In genomic region chr12:12403264-12404248, GRCh38 we compare ENCODE assay signal across 14 cellular contexts. TPM values are rescaled to one million over a fixed set of nuclear protein-coding genes. Genes with fewer than 3 reads are reported as not detected.
A peak's percentile ranks its signal among the peaks of the same experiment; 100 is the strongest.
DNase-seq lines count a peak whose midpoint lies in the region; ATAC-seq and TF ChIP-seq lines count a peak whose summit lies in the region.
"Had no signal": no experiment of that assay in that cellular context is flagged by ENCODE, and none has a peak within 500 bp of the region (broad histone marks: within the 10 kb centered on the region; RNA-seq: fewer than 3 reads in every experiment).

No MANE protein-coding gene starts in this region.

- no peak for TF ChIP-seq CTCF in spleen (IDR thresholded peaks at IDR 0.05 in 8 of 11, conservative IDR thresholded peaks at IDR 0.05 in 3 of 11)

- CTCF ChIA-PET in CD8-positive, alpha-beta memory T cell (lab: Charles Lee): interaction anchor here (1.1 to 2.1 kb wide), 3 partner anchors 41 to 333 kb away, joined by 3 to 5 read pairs (median 4); no protein-coding TSS in a partner anchor

- POLR2A ChIA-PET in CD8-positive, alpha-beta memory T cell (lab: Charles Lee): no interaction called here

- H3K27me3 Mint-ChIP-seq in CD8-positive, alpha-beta memory T cell: no peaks in the 10 kb centered on the region
- no peaks in the 10 kb centered on the region for H3K27me3 Mint-ChIP-seq in dendritic cell treated with granulocyte-macrophage colony-stimulating factor and Interleukin-4, amounts not matched to agents 40 ng/mL and 50 ng/mL, for 4 days
- H3K27me3 Mint-ChIP-seq in natural killer cell treated with Interleukin-12 subunit alpha and Interleukin-12 subunit beta and Interleukin-15 and Interleukin-18, amount 100 ng/mL, for 72 hours: no peaks in the 10 kb centered on the region
- H3K27me3 Mint-ChIP-seq: stimulated activated memory B cell treated with anti-CD40 and anti-IgM and Interleukin-4, amounts not matched to agents 10 μg/mL and 1 μg/mL and 100 μg/mL, for 72 hours had no signal

- intact Hi-C loops in dendritic cell treated with granulocyte-macrophage colony-stimulating factor and Interleukin-4, amounts not matched to agents 40 ng/mL and 50 ng/mL, for 4 days (cut with micrococcal nuclease): no loop called here
- intact Hi-C loops in spleen (cut with DNase I; ENCODE audit: low total_unique reads): no loop called here

- H3K4me1 Mint-ChIP-seq in CD8-positive, alpha-beta memory T cell: peaks cover 32 to 73% (median 63%) of the 10 kb centered on the region in 3 donors
- H3K4me1 Mint-ChIP-seq in dendritic cell treated with granulocyte-macrophage colony-stimulating factor and Interleukin-4, amounts not matched to agents 40 ng/mL and 50 ng/mL, for 4 days (ENCODE audit: low read depth): peaks cover 21% of the 10 kb centered on the region
- peaks cover 18 to 31% of the 10 kb centered on the region in 2 donors for H3K4me1 Mint-ChIP-seq in natural killer cell treated with Interleukin-12 subunit alpha and Interleukin-12 subunit beta and Interleukin-15 and Interleukin-18, amount 100 ng/mL, for 72 hours (ENCODE audit: low read depth in 2 of 2)

- no peak overlapping the region for H4K5ac ChIP-seq in mesendoderm (ENCODE audit: low read length)

- no peak overlapping the region for H3K4me2 ChIP-seq in mesendoderm (ENCODE audit: low read length)

- no peaks in the 10 kb centered on the region for H3K79me1 ChIP-seq in mesendoderm (ENCODE audit: low read length)

- H3K36me3 Mint-ChIP-seq in CD8-positive, alpha-beta memory T cell: peaks cover 7 to 14% (median 12%) of the 10 kb centered on the region in 3 donors
- no peaks in the 10 kb centered on the region for H3K36me3 Mint-ChIP-seq in dendritic cell treated with granulocyte-macrophage colony-stimulating factor and Interleukin-4, amounts not matched to agents 40 ng/mL and 50 ng/mL, for 4 days (ENCODE audit: low read depth)
- peaks cover 5% of the 10 kb centered on the region for H3K36me3 Mint-ChIP-seq in natural killer cell treated with Interleukin-12 subunit alpha and Interleukin-12 subunit beta and Interleukin-15 and Interleukin-18, amount 100 ng/mL, for 72 hours

- H2AK5ac ChIP-seq in mesendoderm (ENCODE audit: low read length): no peak overlapping the region

- no peak overlapping the region for H3K4me3 ChIP-seq in CD8-positive, alpha-beta memory T cell (ENCODE audit: low read length)
- H3K4me3 ChIP-seq in spleen: no peak overlapping the region
- H3K4me3 ChIP-seq in mesendoderm (ENCODE audit: low read length): no peak overlapping the region
- H3K4me3 ChIP-seq: lung had no signal

- DNase-seq in CD8-positive, alpha-beta memory T cell: peak in 1 of 5 donors; percentile 27
- DNase-seq in NCI-H146 (lab: John Stamatoyannopoulos, UW): peak; percentile 68
- DNase-seq in natural killer cell treated with Interleukin-12 subunit alpha and Interleukin-12 subunit beta and Interleukin-15 and Interleukin-18, amount 100 ng/mL, for 72 hours (ENCODE audit: low spot score): no peak
- no peak for DNase-seq in spleen
- DNase-seq in stimulated activated naive CD4-positive, alpha-beta T cell treated with Interleukin-2 at 50 U/mL for 16 hours (lab: John Stamatoyannopoulos, UW): no peak
- no peak for DNase-seq in mesendoderm
- DNase-seq: aorta, NCI-H1048 had no signal

- H3K23ac ChIP-seq in mesendoderm (ENCODE audit: low read length): no peak overlapping the region

- no peaks in the 10 kb centered on the region for H3K9me3 Mint-ChIP-seq in CD8-positive, alpha-beta memory T cell
- H3K9me3 Mint-ChIP-seq in dendritic cell treated with granulocyte-macrophage colony-stimulating factor and Interleukin-4, amounts not matched to agents 40 ng/mL and 50 ng/mL, for 4 days: no peaks in the 10 kb centered on the region
- H3K9me3 Mint-ChIP-seq in natural killer cell treated with Interleukin-12 subunit alpha and Interleukin-12 subunit beta and Interleukin-15 and Interleukin-18, amount 100 ng/mL, for 72 hours: no peaks in the 10 kb centered on the region

- no peaks in the 10 kb centered on the region for H3K79me2 ChIP-seq in mesendoderm (ENCODE audit: control insufficient read depth, insufficient read depth, low read length)

- H3K27ac Mint-ChIP-seq in CD8-positive, alpha-beta memory T cell: peak overlapping the region in 6 of 8 donors; percentile 0 to 90 (median 63)
- peak overlapping the region; percentile 55 for H3K27ac Mint-ChIP-seq in dendritic cell treated with granulocyte-macrophage colony-stimulating factor and Interleukin-4, amounts not matched to agents 40 ng/mL and 50 ng/mL, for 4 days
- H3K27ac Mint-ChIP-seq in natural killer cell treated with Interleukin-12 subunit alpha and Interleukin-12 subunit beta and Interleukin-15 and Interleukin-18, amount 100 ng/mL, for 72 hours: peak overlapping the region; percentile 4 to 26
- H3K27ac Mint-ChIP-seq: stimulated activated memory B cell treated with anti-CD40 and anti-IgM and Interleukin-4, amounts not matched to agents 10 μg/mL and 1 μg/mL and 100 μg/mL, for 72 hours had no signal

- no peak overlapping the region for H3K56ac ChIP-seq in mesendoderm (ENCODE audit: low read length)

- no peaks in the 10 kb centered on the region for H3K27me3 ChIP-seq in CD8-positive, alpha-beta memory T cell (ENCODE audit: insufficient read depth, low read length, poor library complexity, severe bottlenecking)
- H3K27me3 ChIP-seq in spleen (replicated peaks in 1 of 7): no peaks in the 10 kb centered on the region
- H3K27me3 ChIP-seq in mesendoderm (ENCODE audit: insufficient read depth, low read length, poor library complexity): no peaks in the 10 kb centered on the region

- H3K4me1 ChIP-seq in CD8-positive, alpha-beta memory T cell (ENCODE audit: insufficient read depth, low read length): peaks cover 14% of the 10 kb centered on the region
- H3K4me1 ChIP-seq in spleen (peaks cover 0 to 48% (median 19%) of the 10 kb centered on the region in 6 donors), mesendoderm (ENCODE audit: control insufficient read depth, low read depth, low read length) (no peaks in the 10 kb centered on the region)

- H3K4me3 Mint-ChIP-seq in CD8-positive, alpha-beta memory T cell: no peak overlapping the region
- H3K4me3 Mint-ChIP-seq in dendritic cell treated with granulocyte-macrophage colony-stimulating factor and Interleukin-4, amounts not matched to agents 40 ng/mL and 50 ng/mL, for 4 days: no peak overlapping the region
- no peak overlapping the region for H3K4me3 Mint-ChIP-seq in natural killer cell treated with Interleukin-12 subunit alpha and Interleukin-12 subunit beta and Interleukin-15 and Interleukin-18, amount 100 ng/mL, for 72 hours
- H3K4me3 Mint-ChIP-seq: stimulated activated memory B cell treated with anti-CD40 and anti-IgM and Interleukin-4, amounts not matched to agents 10 μg/mL and 1 μg/mL and 100 μg/mL, for 72 hours had no signal

- no peak for TF ChIP-seq POLR2A in spleen (IDR thresholded peaks at IDR 0.05)

- ATAC-seq in natural killer cell treated with Interleukin-12 subunit alpha and Interleukin-12 subunit beta and Interleukin-15 and Interleukin-18, amount 100 ng/mL, for 72 hours: peak in 1 of 2 donors; percentile 17
- ATAC-seq in GM21423 (IDR thresholded peaks at IDR 0.05; ENCODE audit: unreplicated experiment): no peak
- ATAC-seq: activated CD4-positive, CD25-positive, alpha-beta regulatory T cell treated with anti-CD3 and anti-CD28 coated beads, Interleukin-2, amount 50 U/mL, for 24 hours; Panc1; stimulated activated memory B cell treated with anti-CD40 and anti-IgM and Interleukin-4, amounts not matched to agents 10 μg/mL and 1 μg/mL and 100 μg/mL, for 72 hours had no signal

- no peak overlapping the region for H2BK15ac ChIP-seq in mesendoderm (replicated peaks; ENCODE audit: low read depth)

- no peak overlapping the region for H3K9ac ChIP-seq in mesendoderm (ENCODE audit: low read length)

- no peak overlapping the region for H2BK5ac ChIP-seq in mesendoderm (ENCODE audit: low read length)

- H2BK120ac ChIP-seq in mesendoderm (ENCODE audit: low read depth, low read length): no peak overlapping the region

- H3K27ac ChIP-seq in CD8-positive, alpha-beta memory T cell (ENCODE audit: low read depth, low read length): no peak overlapping the region
- H3K27ac ChIP-seq in spleen: peak overlapping the region in 2 of 8 donors; percentile 1 to 25
- H3K27ac ChIP-seq in mesendoderm (ENCODE audit: low read depth, low read length): no peak overlapping the region

- no peak overlapping the region for H3K18ac ChIP-seq in mesendoderm (ENCODE audit: low read length)

- H3K4ac ChIP-seq in mesendoderm (ENCODE audit: low read depth, low read length): no peak overlapping the region

- no peaks in the 10 kb centered on the region for H3K9me3 ChIP-seq in CD8-positive, alpha-beta memory T cell (ENCODE audit: low read length)
- H3K9me3 ChIP-seq in spleen: no peaks in the 10 kb centered on the region

- WGBS in spleen, 5 donors: 48 to 67% (median 53%) methylated on average over 9 of the region's 9 CpGs
- WGBS in mesendoderm (ENCODE audit: extremely low coverage, insufficient coverage, low lambda C conversion rate): no CpG with 5 or more reads among the region's 9 CpGs

- H3K36me3 ChIP-seq in CD8-positive, alpha-beta memory T cell (ENCODE audit: insufficient read depth, low read length): no peaks in the 10 kb centered on the region
- no peaks in the 10 kb centered on the region for H3K36me3 ChIP-seq in spleen
- no peaks in the 10 kb centered on the region for H3K36me3 ChIP-seq in mesendoderm (ENCODE audit: control insufficient read depth, insufficient read depth, low read length)

- no peak overlapping the region for H4K8ac ChIP-seq in mesendoderm (ENCODE audit: low read depth, low read length)

RNA-seq across cellular contexts. Expression of gene BORCS5, which starts 46.7 kb away (rescaled TPM):
- 10 to 100 TPM; 36.4 to 39.7 TPM for total RNA-seq in CD8-positive, alpha-beta memory T cell
- 22.0 TPM for polyA plus RNA-seq in CD8-positive, alpha-beta memory T cell
- 10 to 100 TPM; 19.7 to 26.9 TPM for total RNA-seq in natural killer cell treated with Interleukin-12 subunit alpha and Interleukin-12 subunit beta and Interleukin-15 and Interleukin-18, amount 100 ng/mL, for 72 hours
- 10 to 100 TPM; 14.0 to 25.9 (median 18.6) TPM for total RNA-seq in spleen
- 1 to 10 TPM; 3.3 to 5.4 (median 3.6) TPM for polyA plus RNA-seq in spleen
- 6.3 TPM for polyA plus RNA-seq in mesendoderm (2013, experiment 1 of 2)
- polyA plus RNA-seq in mesendoderm (2013, experiment 2 of 2): 6.2 TPM

RNA-seq across cellular contexts. Expression of gene MANSC1, which starts 53.5 kb away (rescaled TPM):
- under 1 TPM; 0.31 to 0.42 TPM for total RNA-seq in CD8-positive, alpha-beta memory T cell
- 0.49 TPM for polyA plus RNA-seq in CD8-positive, alpha-beta memory T cell
- total RNA-seq in natural killer cell treated with Interleukin-12 subunit alpha and Interleukin-12 subunit beta and Interleukin-15 and Interleukin-18, amount 100 ng/mL, for 72 hours: 1 to 10 TPM in 1 of 2 donors, under 1 TPM in 1; 0.50 to 1.1 TPM
- 10 to 100 TPM in 6 of 7 donors, 1 to 10 TPM in 1; 9.6 to 25.7 (median 17.9) TPM for total RNA-seq in spleen
- 1 to 10 TPM; 1.8 to 5.9 (median 2.6) TPM for polyA plus RNA-seq in spleen
- polyA plus RNA-seq in mesendoderm (2013, experiment 1 of 2): 3.1 TPM
- 3.5 TPM for polyA plus RNA-seq in mesendoderm (2013, experiment 2 of 2)

Comparison
In these comparisons a context has a peak if more than half of its experiments do, and no peak if none do; other contexts are left out.
1. RNA of gene MANSC1, which starts 53.5 kb away (total RNA-seq): 9.6 to 25.7 TPM in spleen; 0.50 to 1.1 TPM in natural killer cell treated with Interleukin-12 subunit alpha and Interleukin-12 subunit beta and Interleukin-15 and Interleukin-18, amount 100 ng/mL, for 72 hours and 0.31 to 0.42 TPM in CD8-positive, alpha-beta memory T cell; every median in the first group is over 4 times any median in the second.
2. Peak in every context shown above with its lines, with median percentiles within 50 percentile points of each other: H3K27ac Mint-ChIP-seq.